ENCODE assay signal across 11 cellular contexts in the genomic region with DNA sequence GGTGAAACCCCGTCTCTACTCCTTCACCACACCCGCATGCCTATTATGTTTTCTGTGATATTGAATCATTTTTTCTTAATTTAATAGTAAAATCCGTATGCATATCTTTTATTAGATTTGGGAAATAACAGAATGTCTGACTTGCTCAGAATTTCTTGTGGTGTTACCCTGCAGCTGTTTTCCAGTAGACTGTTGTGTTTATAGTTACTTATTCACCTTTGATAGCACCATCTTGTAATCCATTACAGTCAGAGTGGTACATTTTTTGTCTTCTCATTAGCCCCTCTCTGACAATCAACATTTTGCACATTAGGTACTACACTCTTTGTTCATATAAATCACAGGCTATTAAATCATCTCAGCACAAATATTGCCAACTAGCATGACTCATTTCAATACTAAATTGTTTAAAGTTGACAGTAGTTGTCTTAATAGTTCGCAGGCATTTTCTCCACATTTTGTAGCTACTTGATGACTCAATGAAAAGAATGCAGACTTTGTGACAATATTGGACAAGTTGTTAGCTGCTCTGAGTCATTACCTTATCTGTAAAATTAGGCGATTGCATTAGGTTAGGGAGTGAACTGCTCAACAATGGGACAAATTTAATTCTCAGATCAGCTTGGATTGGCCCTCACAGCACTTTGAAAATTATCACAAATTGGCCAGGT. TPM values are rescaled to one million over a fixed set of nuclear protein-coding genes. Genes with fewer than 3 reads are reported as not detected.
DNase-seq lines count a peak whose midpoint lies in the region; TF ChIP-seq lines count a peak whose summit lies in the region.
"Had no signal": no experiment of that assay in that cellular context is flagged by ENCODE, and none has a peak within 500 bp of the region (broad histone marks: within the 10 kb centered on the region; RNA-seq: fewer than 3 reads in every experiment).

No MANE protein-coding gene starts in this region.

- in situ Hi-C loops in transverse colon (cut with MboI; ENCODE audit: low pct_ligation_motif_present in 1 of 4, low pct_unique_long_range_greater_than_20kb in 1 of 4, low sequenced_read_pairs in 3 of 4), result loop anchor here in 3 of 4 donors (10.0 kb wide), 2 partner anchors 128 to 298 kb away; a partner anchor contains a TSS

- TF ChIP-seq CTCF in smooth muscle cell (IDR thresholded peaks at IDR 0.05; ENCODE audit: borderline replicate concordance, insufficient read depth, poor library complexity, severe bottlenecking) (no peak), transverse colon (IDR thresholded peaks at IDR 0.05) (no peak), endodermal cell (conservative IDR thresholded peaks at IDR 0.05) (no peak)

- TF ChIP-seq POLR2A in transverse colon (IDR thresholded peaks at IDR 0.05), result no peak

- peaks cover 29% of the 10 kb centered on the region for H3K4me1 Mint-ChIP-seq in endodermal cell

- DNase-seq in GM04504 (ENCODE audit: low read depth) (peak; percentile 84), SW 1271 (lab: John Stamatoyannopoulos, UW) (peak; percentile 43 to 81), glomerular endothelial cell (ENCODE audit: extremely low read depth, low read depth, low spot score) (peak; percentile 71), smooth muscle cell (lab: John Stamatoyannopoulos, UW; ENCODE audit: unreplicated experiment) (no peak), transverse colon (no peak), endodermal cell (no peak), occipital lobe (lab: John Stamatoyannopoulos, UW) (no peak), GOT3 (lab: John Stamatoyannopoulos, UW) (no peak)
- DNase-seq: NCI-H526 treated with DMSO at 0.1 percent for 48 hours; stimulated activated CD4-positive, alpha-beta T cell treated with anti-CD3 and anti-CD28 coated beads, Interleukin-4, amount 100 ng/mL, for 1 hour had no signal

- intact Hi-C loops in transverse colon (cut with DNase I; ENCODE audit: low total_unique reads), result no loop called here

- peaks cover 4% of the 10 kb centered on the region for H3K27me3 Mint-ChIP-seq in endodermal cell (ENCODE audit: insufficient read depth)

- H3K27ac ChIP-seq in smooth muscle cell (ENCODE audit: low read depth) (peak overlapping the region; percentile 9), transverse colon (no peak overlapping the region), endodermal cell (ENCODE audit: low read depth, low read length) (no peak overlapping the region)

- peaks cover 12% of the 10 kb centered on the region for H3K9me3 Mint-ChIP-seq in endodermal cell

- no peak overlapping the region for H2AFZ ChIP-seq in smooth muscle cell (ENCODE audit: low read depth)

- H3K36me3 ChIP-seq in smooth muscle cell (ENCODE audit: low read depth) (no peaks in the 10 kb centered on the region), transverse colon (no peaks in the 10 kb centered on the region), endodermal cell (ENCODE audit: control insufficient read depth, insufficient read depth, low read length) (no peaks in the 10 kb centered on the region)

- H3K4me2 ChIP-seq in smooth muscle cell, result no peak overlapping the region

- no peak overlapping the region for H3K4me3 ChIP-seq in smooth muscle cell
- no peak overlapping the region for H3K4me3 ChIP-seq in transverse colon
- H3K4me3 ChIP-seq in endodermal cell (ENCODE audit: low read length), result no peak overlapping the region

- TF ChIP-seq EP300 in transverse colon (IDR thresholded peaks at IDR 0.05; ENCODE audit: low read depth), result no peak

- no peaks in the 10 kb centered on the region for H4K20me1 ChIP-seq in smooth muscle cell (ENCODE audit: low read depth)

- H3K4me1 ChIP-seq in smooth muscle cell (ENCODE audit: low read depth) (no peaks in the 10 kb centered on the region), transverse colon (peaks cover 0 to 6% (median 0%) of the 10 kb centered on the region in 4 donors), endodermal cell (ENCODE audit: control insufficient read depth, insufficient read depth, low read length) (peaks cover 10% of the 10 kb centered on the region)

- no peak overlapping the region for H3K4me3 Mint-ChIP-seq in endodermal cell

- no peaks in the 10 kb centered on the region for H3K36me3 Mint-ChIP-seq in endodermal cell (ENCODE audit: low read depth)

- H3F3A ChIP-seq in smooth muscle cell (ENCODE audit: low read depth), result peaks cover 3% of the 10 kb centered on the region

- no peaks in the 10 kb centered on the region for H3K79me2 ChIP-seq in smooth muscle cell (ENCODE audit: low read depth)

- no peak overlapping the region for H3K27ac Mint-ChIP-seq in endodermal cell

- H3K27me3 ChIP-seq in smooth muscle cell (ENCODE audit: low read depth) (no peaks in the 10 kb centered on the region), transverse colon (no peaks in the 10 kb centered on the region), endodermal cell (ENCODE audit: control insufficient read depth, insufficient read depth, low read length, poor library complexity, severe bottlenecking) (no peaks in the 10 kb centered on the region)

- H3K9me3 ChIP-seq in smooth muscle cell (replicated peaks; ENCODE audit: low read depth) (no peaks in the 10 kb centered on the region), transverse colon (no peaks in the 10 kb centered on the region), endodermal cell (ENCODE audit: control insufficient read depth, low read length) (no peaks in the 10 kb centered on the region)

- H3K9ac ChIP-seq in smooth muscle cell (ENCODE audit: low read depth) (no peak overlapping the region), endodermal cell (ENCODE audit: extremely low read depth, low read length, poor library complexity, severe bottlenecking) (no peak overlapping the region)

- 57% methylated on average over 5 of the region's 5 CpGs for WGBS in smooth muscle cell (ENCODE audit: low lambda C conversion rate)
- WGBS in transverse colon (ENCODE audit: low coverage in 1 of 2), 2 donors, result 75% methylated on average over 5 of the region's 5 CpGs
- WGBS in endodermal cell (ENCODE audit: insufficient coverage in 1 of 2, insufficient read length in 1 of 2), 2 experiments, result 87 to 90% methylated on average over 2 to 4 of the region's 5 CpGs

RNA-seq across cellular contexts. Expression of a gene that starts 17.8 kb away (rescaled TPM):
- total RNA-seq in glomerular endothelial cell (0.58 and 1.6 TPM in 2 replicates), smooth muscle cell (not detected in 2 replicates), transverse colon (1 to 10 TPM in 1 of 4 donors, under 1 TPM in 2, not detected in 1; 0.27 to 7.6 (median 0.48) TPM), endodermal cell (1 to 10 TPM in 1 of 2 donors, under 1 TPM in 1; 0.33 to 2.3 TPM), occipital lobe (4.1 TPM)
- polyA plus RNA-seq in smooth muscle cell, result not detected in 2 replicates
- 0.11 TPM for polyA plus RNA-seq in endodermal cell (2013, experiment 1 of 2)
- polyA plus RNA-seq in endodermal cell (2013, experiment 2 of 2), result 0.12 TPM
- total RNA-seq: G401 had no signal

Comparison
In these comparisons a context has a peak if more than half of its experiments do, and no peak if none do; other contexts are left out.
1. DNase-seq: peak in GM04504 (single experiment), SW 1271 (2 of 2) and glomerular endothelial cell (single experiment); none in smooth muscle cell (single experiment), transverse colon (single experiment), endodermal cell (single experiment), occipital lobe (single experiment) and GOT3 (single experiment).